In genomic region chr13:45238945-45239795, GRCh38 we compare ENCODE assay signal across 1 cellular context.
TF ChIP-seq lines count a peak whose summit lies in the region.

No MANE protein-coding gene starts in this region.

TF ChIP-seq in GM23338, 12 proteins besides CTCF, POLR2A, EP300 and RAD21 (continued from another document):
- TF ChIP-seq ETS1 (IDR thresholded peaks at IDR 0.05) (no peak), ZNF114 (CRISPR knock-in tag; IDR thresholded peaks at IDR 0.05) (no peak), ZNF462 (CRISPR knock-in tag; IDR thresholded peaks at IDR 0.05) (no peak), REST (IDR thresholded peaks at IDR 0.05; ENCODE audit: unreplicated experiment) (no peak), CREB1 (CRISPR knock-in tag; IDR thresholded peaks at IDR 0.05; ENCODE audit: low read depth) (no peak)
TF ChIP-seq in GM23338: peak in this region for 0.
